Comparison of ENCODE assay signal across 29 cellular contexts in the genomic region with DNA sequence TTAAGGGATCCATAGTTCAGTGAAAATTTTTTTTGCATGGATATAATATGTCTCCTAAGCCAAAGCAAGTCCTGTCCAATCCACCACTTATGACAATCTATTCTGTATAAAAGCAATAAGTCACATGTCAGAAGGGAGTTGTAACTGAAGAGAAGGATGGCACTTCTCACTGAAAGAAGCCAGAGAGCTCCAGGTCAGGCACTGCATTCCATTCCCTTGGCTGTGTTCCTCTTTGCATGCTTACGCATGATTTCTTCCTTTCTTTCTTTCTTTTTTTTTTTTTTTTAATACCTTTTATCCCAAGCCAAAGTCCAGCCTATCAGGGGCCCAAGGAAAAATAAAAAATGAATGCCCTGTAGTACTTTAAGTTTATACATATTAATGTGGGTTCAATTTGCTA. TPM values are rescaled to one million over a fixed set of nuclear protein-coding genes. Genes with fewer than 3 reads are reported as not detected.
DNase-seq lines count a peak whose midpoint lies in the region; ATAC-seq and TF ChIP-seq lines count a peak whose summit lies in the region.
"Had no signal": no experiment of that assay in that cellular context is flagged by ENCODE, and none has a peak within 500 bp of the region (broad histone marks: within the 10 kb centered on the region; RNA-seq: fewer than 3 reads in every experiment).

No MANE protein-coding gene starts in this region.

- peak; percentile 31; the same call in 1 of the 3 replicates for ATAC-seq in SK-N-SH treated with all-trans-retinoic acid at 6 μM for 48 hours
- no peak for ATAC-seq in upper lobe of left lung (ENCODE audit: low FRiP score in 2 of 2)
- no peak for ATAC-seq in HG03378 (IDR thresholded peaks at IDR 0.05; ENCODE audit: unreplicated experiment)
- ATAC-seq: activated naive CD8-positive, alpha-beta T cell treated with anti-CD3 and anti-CD28 coated beads, Interleukin-2, amount 50 U/mL, for 24 hours; T-cell had no signal

- 52 to 68% methylated on average over 1 of the region's 1 CpG for WGBS in upper lobe of left lung, 2 donors

- H3K36me3 ChIP-seq in upper lobe of left lung: no peaks in the 10 kb centered on the region
- H3K36me3 ChIP-seq: BLaER1 treated with 17β-estradiol and CSF1 and Interleukin-3, amounts not matched to agents 10 nM and 100 nM; brain microvascular endothelial cell; stomach had no signal

- no peak overlapping the region for H3K4me3 ChIP-seq in fibroblast of pulmonary artery (replicated peaks; ENCODE audit: low read depth, low read length)
- H3K4me3 ChIP-seq in upper lobe of left lung: no peak overlapping the region
- H3K4me3 ChIP-seq: BLaER1 treated with 17β-estradiol and CSF1 and Interleukin-3, amounts not matched to agents 10 nM and 100 nM; coronary artery; PC-9; stomach had no signal

- no peak for TF ChIP-seq EP300 in upper lobe of left lung (IDR thresholded peaks at IDR 0.05)

- no peaks in the 10 kb centered on the region for H3K9me3 ChIP-seq in upper lobe of left lung
- H3K9me3 ChIP-seq: BLaER1 treated with 17β-estradiol and CSF1 and Interleukin-3, amounts not matched to agents 10 nM and 100 nM; Caco-2; stomach had no signal

- TF ChIP-seq CTCF in fibroblast of pulmonary artery (IDR thresholded peaks at IDR 0.05; ENCODE audit: low read length, missing control alignments): no peak
- TF ChIP-seq CTCF in upper lobe of left lung (IDR thresholded peaks at IDR 0.05): no peak

- no peak overlapping the region for H3K27ac ChIP-seq in upper lobe of left lung
- H3K27ac ChIP-seq: BLaER1 treated with 17β-estradiol and CSF1 and Interleukin-3, amounts not matched to agents 10 nM and 100 nM; brain microvascular endothelial cell; coronary artery; PC-9 had no signal

- no peak for TF ChIP-seq POLR2A in upper lobe of left lung (IDR thresholded peaks at IDR 0.05)

- DNase-seq in COLO829 (ENCODE audit: low spot score): peak; percentile 43
- peak; percentile 53 for DNase-seq in fibroblast of pulmonary artery (ENCODE audit: low read depth)
- DNase-seq in retina: peak; percentile 32
- DNase-seq in Kasumi-1 (lab: John Stamatoyannopoulos, UW): no peak
- DNase-seq in upper lobe of left lung: no peak
- no peak for DNase-seq in activated CD8-positive, alpha-beta memory T cell treated with anti-CD3 and anti-CD28 coated beads for 24 hours
- DNase-seq: activated CD4-positive, alpha-beta T cell treated with anti-CD3 and anti-CD28 coated beads for 1 hour; activated gamma-delta T cell treated with Interleukin-2 at 50 U/mL for 16 hours; activated naive CD8-positive, alpha-beta T cell treated with anti-CD3 and anti-CD28 coated beads, Interleukin-2, amount 50 U/mL, for 24 hours; activated T-cell treated with anti-CD3 and anti-CD28 coated beads, Interleukin-2, amount 50 U/mL, for 24 hours; brain microvascular endothelial cell; Caco-2; DMS79 treated with DMSO at 0.1 percent for 48 hours; endodermal cell; GOT3; kidney; NCI-H1436 treated with DMSO at 0.1 percent for 48 hours; NCI-H446 treated with DMSO at 0.1 percent for 48 hours; PC-9; SIG-M5; stimulated activated CD8-positive, alpha-beta memory T cell treated with anti-CD3 and anti-CD28 coated beads, Interleukin-4, amount 100 ng/mL, for 48 hours; stomach; T-cell had no signal

- H3K4me1 ChIP-seq in upper lobe of left lung: peaks cover 19 to 24% (median 23%) of the 10 kb centered on the region in 4 donors
- H3K4me1 ChIP-seq: BLaER1 treated with 17β-estradiol and CSF1 and Interleukin-3, amounts not matched to agents 10 nM and 100 nM; Caco-2 had no signal

- H3K27me3 ChIP-seq in upper lobe of left lung: no peaks in the 10 kb centered on the region
- H3K27me3 ChIP-seq: BLaER1 treated with 17β-estradiol and CSF1 and Interleukin-3, amounts not matched to agents 10 nM and 100 nM; brain microvascular endothelial cell; stomach had no signal

TF ChIP-seq in SK-N-SH treated with all-trans-retinoic acid at 6 μM for 48 hours, 23 proteins besides CTCF, POLR2A, EP300 and RAD21:
- TF ChIP-seq PPARA (CRISPR knock-in tag; IDR thresholded peaks at IDR 0.05; ENCODE audit: borderline replicate concordance) (no peak), GLIS3 (CRISPR knock-in tag; IDR thresholded peaks at IDR 0.05) (no peak), ZNF565 (CRISPR knock-in tag; conservative IDR thresholded peaks at IDR 0.05; ENCODE audit: low read depth) (no peak), ESRRG (CRISPR knock-in tag; IDR thresholded peaks at IDR 0.05) (no peak), BACH2 (CRISPR knock-in tag; IDR thresholded peaks at IDR 0.05; ENCODE audit: borderline replicate concordance) (no peak), ZC3H10 (CRISPR knock-in tag; IDR thresholded peaks at IDR 0.05) (no peak), ZNF70 (CRISPR knock-in tag; IDR thresholded peaks at IDR 0.05) (no peak), ZFP30 (CRISPR knock-in tag; IDR thresholded peaks at IDR 0.05) (no peak), ZNF8 (CRISPR knock-in tag; IDR thresholded peaks at IDR 0.05) (no peak)
- TF ChIP-seq, protein P1, sequence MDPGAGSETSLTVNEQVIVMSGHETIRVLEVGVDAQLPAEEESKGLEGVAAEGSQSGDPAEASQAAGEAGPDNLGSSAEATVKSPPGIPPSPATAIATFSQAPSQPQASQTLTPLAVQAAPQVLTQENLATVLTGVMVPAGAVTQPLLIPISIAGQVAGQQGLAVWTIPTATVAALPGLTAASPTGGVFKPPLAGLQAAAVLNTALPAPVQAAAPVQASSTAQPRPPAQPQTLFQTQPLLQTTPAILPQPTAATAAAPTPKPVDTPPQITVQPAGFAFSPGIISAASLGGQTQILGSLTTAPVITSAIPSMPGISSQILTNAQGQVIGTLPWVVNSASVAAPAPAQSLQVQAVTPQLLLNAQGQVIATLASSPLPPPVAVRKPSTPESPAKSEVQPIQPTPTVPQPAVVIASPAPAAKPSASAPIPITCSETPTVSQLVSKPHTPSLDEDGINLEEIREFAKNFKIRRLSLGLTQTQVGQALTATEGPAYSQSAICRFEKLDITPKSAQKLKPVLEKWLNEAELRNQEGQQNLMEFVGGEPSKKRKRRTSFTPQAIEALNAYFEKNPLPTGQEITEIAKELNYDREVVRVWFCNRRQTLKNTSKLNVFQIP (CRISPR knock-in tag; IDR thresholded peaks at IDR 0.05; ENCODE audit: borderline replicate concordance, low read depth): no peak
- TF ChIP-seq, protein P2, sequence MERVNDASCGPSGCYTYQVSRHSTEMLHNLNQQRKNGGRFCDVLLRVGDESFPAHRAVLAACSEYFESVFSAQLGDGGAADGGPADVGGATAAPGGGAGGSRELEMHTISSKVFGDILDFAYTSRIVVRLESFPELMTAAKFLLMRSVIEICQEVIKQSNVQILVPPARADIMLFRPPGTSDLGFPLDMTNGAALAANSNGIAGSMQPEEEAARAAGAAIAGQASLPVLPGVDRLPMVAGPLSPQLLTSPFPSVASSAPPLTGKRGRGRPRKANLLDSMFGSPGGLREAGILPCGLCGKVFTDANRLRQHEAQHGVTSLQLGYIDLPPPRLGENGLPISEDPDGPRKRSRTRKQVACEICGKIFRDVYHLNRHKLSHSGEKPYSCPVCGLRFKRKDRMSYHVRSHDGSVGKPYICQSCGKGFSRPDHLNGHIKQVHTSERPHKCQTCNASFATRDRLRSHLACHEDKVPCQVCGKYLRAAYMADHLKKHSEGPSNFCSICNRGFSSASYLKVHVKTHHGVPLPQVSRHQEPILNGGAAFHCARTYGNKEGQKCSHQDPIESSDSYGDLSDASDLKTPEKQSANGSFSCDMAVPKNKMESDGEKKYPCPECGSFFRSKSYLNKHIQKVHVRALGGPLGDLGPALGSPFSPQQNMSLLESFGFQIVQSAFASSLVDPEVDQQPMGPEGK (CRISPR knock-in tag; IDR thresholded peaks at IDR 0.05; ENCODE audit: borderline replicate concordance): no peak
- TF ChIP-seq, protein P3, sequence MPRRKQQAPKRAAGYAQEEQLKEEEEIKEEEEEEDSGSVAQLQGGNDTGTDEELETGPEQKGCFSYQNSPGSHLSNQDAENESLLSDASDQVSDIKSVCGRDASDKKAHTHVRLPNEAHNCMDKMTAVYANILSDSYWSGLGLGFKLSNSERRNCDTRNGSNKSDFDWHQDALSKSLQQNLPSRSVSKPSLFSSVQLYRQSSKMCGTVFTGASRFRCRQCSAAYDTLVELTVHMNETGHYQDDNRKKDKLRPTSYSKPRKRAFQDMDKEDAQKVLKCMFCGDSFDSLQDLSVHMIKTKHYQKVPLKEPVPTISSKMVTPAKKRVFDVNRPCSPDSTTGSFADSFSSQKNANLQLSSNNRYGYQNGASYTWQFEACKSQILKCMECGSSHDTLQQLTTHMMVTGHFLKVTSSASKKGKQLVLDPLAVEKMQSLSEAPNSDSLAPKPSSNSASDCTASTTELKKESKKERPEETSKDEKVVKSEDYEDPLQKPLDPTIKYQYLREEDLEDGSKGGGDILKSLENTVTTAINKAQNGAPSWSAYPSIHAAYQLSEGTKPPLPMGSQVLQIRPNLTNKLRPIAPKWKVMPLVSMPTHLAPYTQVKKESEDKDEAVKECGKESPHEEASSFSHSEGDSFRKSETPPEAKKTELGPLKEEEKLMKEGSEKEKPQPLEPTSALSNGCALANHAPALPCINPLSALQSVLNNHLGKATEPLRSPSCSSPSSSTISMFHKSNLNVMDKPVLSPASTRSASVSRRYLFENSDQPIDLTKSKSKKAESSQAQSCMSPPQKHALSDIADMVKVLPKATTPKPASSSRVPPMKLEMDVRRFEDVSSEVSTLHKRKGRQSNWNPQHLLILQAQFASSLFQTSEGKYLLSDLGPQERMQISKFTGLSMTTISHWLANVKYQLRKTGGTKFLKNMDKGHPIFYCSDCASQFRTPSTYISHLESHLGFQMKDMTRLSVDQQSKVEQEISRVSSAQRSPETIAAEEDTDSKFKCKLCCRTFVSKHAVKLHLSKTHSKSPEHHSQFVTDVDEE (CRISPR knock-in tag; IDR thresholded peaks at IDR 0.05): no peak

RNA-seq across cellular contexts. Expression of a gene that starts 39.8 kb away (rescaled TPM):
- total RNA-seq in upper lobe of left lung: 10 to 100 TPM; 26.5 to 50.1 (median 46.5) TPM
- total RNA-seq: A673; activated CD8-positive, alpha-beta memory T cell treated with anti-CD3 and anti-CD28 coated beads for 36 hours; Caco-2 had no signal

Comparison
In these comparisons a context has a peak if more than half of its experiments do, and no peak if none do; other contexts are left out.
1. DNase-seq: peak in COLO829 (single experiment), fibroblast of pulmonary artery (single experiment) and retina (single experiment); none in Kasumi-1 (0 of 2), upper lobe of left lung (0 of 2) and activated CD8-positive, alpha-beta memory T cell treated with anti-CD3 and anti-CD28 coated beads for 24 hours (single experiment).